8 cellular contexts compared by ENCODE assay signal in the genomic region with DNA sequence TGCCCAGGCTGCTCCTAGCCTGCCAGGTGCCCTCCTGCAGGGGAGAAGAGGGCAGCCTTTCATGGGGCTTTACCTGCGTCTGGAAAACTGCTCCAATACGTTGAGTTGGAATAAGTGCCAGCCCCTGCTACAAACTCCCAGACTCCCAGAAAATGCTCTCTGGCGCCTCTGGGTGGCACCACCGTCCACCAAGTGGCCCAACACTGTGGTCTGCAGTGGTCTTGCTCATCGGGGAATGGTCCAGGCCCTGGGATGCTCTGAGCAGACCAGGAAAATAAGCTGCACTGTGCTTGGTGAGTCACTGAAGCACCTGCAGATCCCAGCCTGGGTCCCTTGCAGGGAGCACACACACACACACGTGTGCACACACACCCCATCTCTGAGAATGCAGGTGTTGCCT. TPM values are rescaled to one million over a fixed set of nuclear protein-coding genes. Genes with fewer than 3 reads are reported as not detected.
DNase-seq lines count a peak whose midpoint lies in the region; ATAC-seq, FAIRE-seq and TF ChIP-seq lines count a peak whose summit lies in the region.

No MANE protein-coding gene starts in this region.

- TF ChIP-seq CTCF in GM10248 (IDR thresholded peaks at IDR 0.05; ENCODE audit: control extremely low read depth, extremely low read depth, low read depth, missing control alignments) (peak; percentile 62), liver (IDR thresholded peaks at IDR 0.05; ENCODE audit: low read depth, low read length, missing input control) (peak; percentile 51)

- H3K27ac ChIP-seq in liver (ENCODE audit: low read depth in 1 of 2, low read length in 2 of 2): no peak overlapping the region
- H3K27ac ChIP-seq in small intestine (ENCODE audit: low read depth in 1 of 2, low read length in 1 of 2): no peak overlapping the region

- 53% methylated on average over 6 of the region's 6 CpGs for WGBS in liver
- 50 to 58% (median 51%) methylated on average over 6 of the region's 6 CpGs for WGBS in small intestine, 3 donors

- ATAC-seq in HG03097 (IDR thresholded peaks at IDR 0.05; ENCODE audit: low FRiP score, unreplicated experiment): no peak

- H3K36me3 ChIP-seq in liver (ENCODE audit: control insufficient read depth in 4 of 4, insufficient read depth in 3 of 4, low read depth in 1 of 4, low read length in 3 of 4) (peaks cover 0 to 5% (median 3%) of the 10 kb centered on the region in 4 donors), small intestine (ENCODE audit: control insufficient read depth in 2 of 2, insufficient read depth in 2 of 2, low read length in 2 of 2) (peaks cover 0 to 6% of the 10 kb centered on the region in 2 donors)

- CTCF ChIA-PET in GM10248 (lab: Yijun Ruan, JAX): interaction anchor here (0.9 to 5.5 kb wide), 10 partner anchors 8 to 68 kb away, joined by 3 to 53 read pairs (median 5); partner anchors contain the start of genes C16orf96 and CDIP1

- H3K4me3 ChIP-seq in liver (ENCODE audit: low read depth in 1 of 3, low read length in 3 of 3): no peak overlapping the region
- no peak overlapping the region for H3K4me3 ChIP-seq in small intestine (ENCODE audit: low read depth in 1 of 2, low read length in 2 of 2)

- H3K4me1 ChIP-seq in liver (ENCODE audit: control insufficient read depth in 4 of 4, insufficient read depth in 4 of 4, low read length in 3 of 4) (peaks cover 0 to 14% (median 5%) of the 10 kb centered on the region in 4 donors), small intestine (ENCODE audit: control insufficient read depth in 2 of 2, insufficient read depth in 1 of 2, low read depth in 1 of 2, low read length in 1 of 2) (peaks cover 0 to 6% of the 10 kb centered on the region in 2 donors)

- FAIRE-seq in small intestine (lab: Jason Lieb, UNC): no peak

- H3K9me3 ChIP-seq in liver (ENCODE audit: control insufficient read depth in 4 of 4, low read length in 3 of 4): no peaks in the 10 kb centered on the region
- H3K9me3 ChIP-seq in small intestine (ENCODE audit: control insufficient read depth, low read depth): no peaks in the 10 kb centered on the region

- POLR2A ChIA-PET in GM10248 (lab: Yijun Ruan, JAX): no interaction called here

- no peaks in the 10 kb centered on the region for H3K27me3 ChIP-seq in liver (ENCODE audit: control insufficient read depth in 4 of 4, insufficient read depth in 4 of 4, low read length in 3 of 4)
- no peaks in the 10 kb centered on the region for H3K27me3 ChIP-seq in small intestine (ENCODE audit: control insufficient read depth in 2 of 2, insufficient read depth in 2 of 2, low read length in 2 of 2)

- DNase-seq in GM10248 (ENCODE audit: extremely low spot score) (no peak), NCI-H1092 treated with DMSO at 0.1 percent for 48 hours (lab: John Stamatoyannopoulos, UW) (peak; percentile 39), astrocyte of the hippocampus (ENCODE audit: low read depth, low spot score) (peak; percentile 72), small intestine (no peak), NCI-H128 (lab: John Stamatoyannopoulos, UW; ENCODE audit: unreplicated experiment) (no peak), NCI-H2171 (lab: John Stamatoyannopoulos, UW) (no peak)

- TF ChIP-seq RAD21 in liver (IDR thresholded peaks at IDR 0.05): peak; percentile 73 to 80

- no peak overlapping the region for H3K9ac ChIP-seq in liver (ENCODE audit: low read depth in 1 of 2, low read length in 2 of 2)

TF ChIP-seq in liver, 16 proteins besides CTCF, POLR2A, EP300 and RAD21:
- TF ChIP-seq RXRA (IDR thresholded peaks at IDR 0.05): no peak
- no peak for TF ChIP-seq TAF1 (conservative IDR thresholded peaks at IDR 0.05)
- TF ChIP-seq REST (IDR thresholded peaks at IDR 0.05): no peak
- TF ChIP-seq EGR1 (IDR thresholded peaks at IDR 0.05; ENCODE audit: low read depth in 2 of 2): no peak
- no peak for TF ChIP-seq MAX (IDR thresholded peaks at IDR 0.05)
- TF ChIP-seq FOXA1 (IDR thresholded peaks at IDR 0.05): no peak
- TF ChIP-seq FOXA2 (IDR thresholded peaks at IDR 0.05): no peak
- TF ChIP-seq GABPA (IDR thresholded peaks at IDR 0.05 in 1 of 2, conservative IDR thresholded peaks at IDR 0.05 in 1 of 2): no peak
- TF ChIP-seq, protein P1, sequence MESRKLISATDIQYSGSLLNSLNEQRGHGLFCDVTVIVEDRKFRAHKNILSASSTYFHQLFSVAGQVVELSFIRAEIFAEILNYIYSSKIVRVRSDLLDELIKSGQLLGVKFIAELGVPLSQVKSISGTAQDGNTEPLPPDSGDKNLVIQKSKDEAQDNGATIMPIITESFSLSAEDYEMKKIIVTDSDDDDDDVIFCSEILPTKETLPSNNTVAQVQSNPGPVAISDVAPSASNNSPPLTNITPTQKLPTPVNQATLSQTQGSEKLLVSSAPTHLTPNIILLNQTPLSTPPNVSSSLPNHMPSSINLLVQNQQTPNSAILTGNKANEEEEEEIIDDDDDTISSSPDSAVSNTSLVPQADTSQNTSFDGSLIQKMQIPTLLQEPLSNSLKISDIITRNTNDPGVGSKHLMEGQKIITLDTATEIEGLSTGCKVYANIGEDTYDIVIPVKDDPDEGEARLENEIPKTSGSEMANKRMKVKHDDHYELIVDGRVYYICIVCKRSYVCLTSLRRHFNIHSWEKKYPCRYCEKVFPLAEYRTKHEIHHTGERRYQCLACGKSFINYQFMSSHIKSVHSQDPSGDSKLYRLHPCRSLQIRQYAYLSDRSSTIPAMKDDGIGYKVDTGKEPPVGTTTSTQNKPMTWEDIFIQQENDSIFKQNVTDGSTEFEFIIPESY (IDR thresholded peaks at IDR 0.05): no peak
- TF ChIP-seq HNF4G (IDR thresholded peaks at IDR 0.05): no peak
- TF ChIP-seq NR2F2 (IDR thresholded peaks at IDR 0.05): no peak
- TF ChIP-seq HNF4A (conservative IDR thresholded peaks at IDR 0.05): no peak
- TF ChIP-seq JUND (IDR thresholded peaks at IDR 0.05): no peak

RNA-seq across cellular contexts. Expression of gene CDIP1, which starts 20.8 kb away (rescaled TPM):
- 1 to 10 TPM; 4.4 to 8.4 TPM for total RNA-seq in liver
- polyA plus RNA-seq in liver (10 to 100 TPM; 15.7 to 18.6 TPM), small intestine (10 to 100 TPM; 26.5 to 49.9 (median 37.0) TPM)

RNA-seq across cellular contexts. Expression of gene C16orf96, which starts 38.3 kb away (rescaled TPM):
- under 1 TPM; 0.09 to 0.25 TPM for total RNA-seq in liver
- polyA plus RNA-seq in liver (under 1 TPM; 0.06 to 0.07 TPM), small intestine (under 1 TPM in 1 of 3 donors, not detected in 2; 0.03 TPM)

RNA-seq across cellular contexts. Expression of gene HMOX2, which starts 41.6 kb away (rescaled TPM):
- total RNA-seq in liver: 10 to 100 TPM; 11.4 to 45.7 TPM
- polyA plus RNA-seq in liver: 10 to 100 TPM; 77.3 to 81.5 TPM
- polyA plus RNA-seq in small intestine: 10 to 100 TPM; 62.7 to 89.7 (median 86.5) TPM

RNA-seq across cellular contexts. Expression of gene NMRAL1, which starts 43.4 kb away (rescaled TPM):
- total RNA-seq in liver: 10 to 100 TPM; 20.1 to 21.8 TPM
- polyA plus RNA-seq in liver (10 to 100 TPM; 34.8 to 45.4 TPM), small intestine (10 to 100 TPM; 53.9 to 70.9 (median 58.1) TPM)

Comparison
In these comparisons a context has a peak if more than half of its experiments do, and no peak if none do; other contexts are left out.
1. DNase-seq: peak in NCI-H1092 treated with DMSO at 0.1 percent for 48 hours (single experiment) and astrocyte of the hippocampus (single experiment); none in GM10248 (single experiment), small intestine (single experiment), NCI-H128 (single experiment) and NCI-H2171 (single experiment).